20 cellular contexts compared by ENCODE assay signal in the genomic region with DNA sequence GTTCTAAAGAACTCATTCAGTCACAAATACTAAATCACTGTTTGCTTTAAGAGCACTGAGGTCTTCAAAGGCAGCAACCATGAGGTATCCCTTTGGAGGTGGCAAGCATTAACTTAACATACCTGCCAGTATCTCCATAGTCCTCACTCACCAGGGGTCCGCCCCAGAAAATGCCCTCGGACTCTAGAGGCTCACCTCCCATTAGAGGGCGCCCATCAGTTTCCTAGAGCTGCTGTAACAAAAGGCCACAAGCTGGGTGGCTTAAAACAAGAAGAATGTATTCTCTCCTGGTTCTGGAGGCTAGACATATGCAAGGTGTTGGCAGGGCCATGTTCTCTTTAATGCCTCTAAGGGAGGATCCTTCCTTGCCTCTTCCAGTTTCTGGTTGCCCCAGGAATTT. TPM values are rescaled to one million over a fixed set of nuclear protein-coding genes. Genes with fewer than 3 reads are reported as not detected.
DNase-seq lines count a peak whose midpoint lies in the region; TF ChIP-seq lines count a peak whose summit lies in the region.
"Had no signal": no experiment of that assay in that cellular context is flagged by ENCODE, and none has a peak within 500 bp of the region (broad histone marks: within the 10 kb centered on the region; RNA-seq: fewer than 3 reads in every experiment).

No MANE protein-coding gene starts in this region.

- H2BK12ac ChIP-seq in H9 (ENCODE audit: insufficient read length, low read depth, low read length): no peak overlapping the region

- no peak overlapping the region for H2BK20ac ChIP-seq in H9 (ENCODE audit: low read depth, low read length, poor library complexity, severe bottlenecking)

- H3K27ac ChIP-seq in H9 (ENCODE audit: insufficient read length, low read depth, low read length) (no peak overlapping the region), OCI-LY3 (ENCODE audit: low read length) (no peak overlapping the region), endodermal cell (ENCODE audit: low read depth, low read length) (no peak overlapping the region)
- H3K27ac ChIP-seq: GM23248, SJCRH30 had no signal

- H2BK5ac ChIP-seq in H9 (ENCODE audit: insufficient read length, low read length): no peak overlapping the region

- peaks cover 93% of the 10 kb centered on the region for H3K27me3 Mint-ChIP-seq in H9 (ENCODE audit: low read depth)
- H3K27me3 Mint-ChIP-seq in endodermal cell (ENCODE audit: insufficient read depth): peaks cover 97% of the 10 kb centered on the region
- H3K27me3 Mint-ChIP-seq: CD4-positive, alpha-beta T cell had no signal

- H3K9me3 Mint-ChIP-seq in H9 (no peaks in the 10 kb centered on the region), endodermal cell (no peaks in the 10 kb centered on the region)
- H3K9me3 Mint-ChIP-seq: CD4-positive, alpha-beta T cell; T-helper 2 cell treated with Interferon-gamma antibody and Interleukin-4, amounts not matched to agents 5 μg/mL and 100 μg/mL, for 36 hours had no signal

- H3K4me1 ChIP-seq in H9 (ENCODE audit: insufficient read depth, low read length): no peaks in the 10 kb centered on the region; the same call in 1 of the 2 replicates
- no peaks in the 10 kb centered on the region for H3K4me1 ChIP-seq in OCI-LY3 (ENCODE audit: low read length)
- no peaks in the 10 kb centered on the region for H3K4me1 ChIP-seq in endodermal cell (ENCODE audit: control insufficient read depth, insufficient read depth, low read length)
- H3K4me1 ChIP-seq: BE2C, SJCRH30 had no signal

- TF ChIP-seq CTCF in H9 (conservative IDR thresholded peaks at IDR 0.05): peak; percentile 32; the same call in 2 of the 3 replicates
- TF ChIP-seq CTCF in OCI-LY3 (IDR thresholded peaks at IDR 0.05; ENCODE audit: low read depth, low read length): peak; percentile 26; the same call in 1 of the 2 replicates
- TF ChIP-seq CTCF in endodermal cell (conservative IDR thresholded peaks at IDR 0.05): no peak

- no CpG with 5 or more reads among the region's 3 CpGs for WGBS in H9 (ENCODE audit: extremely low coverage, insufficient read length, low lambda C conversion rate)
- WGBS in endodermal cell (ENCODE audit: insufficient coverage in 1 of 2, insufficient read length in 1 of 2), 2 experiments: 60 to 68% methylated on average over 3 of the region's 3 CpGs

- no peaks in the 10 kb centered on the region for H3K23me2 ChIP-seq in H9 (ENCODE audit: insufficient read length, low read depth, low read length, poor library complexity, severe bottlenecking)

- no peak overlapping the region for H3K23ac ChIP-seq in H9 (ENCODE audit: insufficient read length, low read depth, low read length)

- no peak overlapping the region for H2BK120ac ChIP-seq in H9 (ENCODE audit: low read depth, low read length, poor library complexity, severe bottlenecking)

- H3K27ac Mint-ChIP-seq in H9 (no peak overlapping the region), endodermal cell (no peak overlapping the region)
- H3K27ac Mint-ChIP-seq: CD4-positive, alpha-beta T cell; T-helper 2 cell treated with Interferon-gamma antibody and Interleukin-4, amounts not matched to agents 5 μg/mL and 100 μg/mL, for 36 hours had no signal

- no peak overlapping the region for H4K5ac ChIP-seq in H9 (ENCODE audit: insufficient read length, low read depth, low read length)

- no peaks in the 10 kb centered on the region for H3K9me3 ChIP-seq in H9 (ENCODE audit: control insufficient read depth, low read depth, low read length)
- no peaks in the 10 kb centered on the region for H3K9me3 ChIP-seq in OCI-LY3 (ENCODE audit: insufficient read depth, low read length)
- H3K9me3 ChIP-seq in endodermal cell (ENCODE audit: control insufficient read depth, low read length): peaks cover 13% of the 10 kb centered on the region
- H3K9me3 ChIP-seq: BE2C, SJCRH30 had no signal

- no peak overlapping the region for H3K56ac ChIP-seq in H9 (ENCODE audit: insufficient read length, low read depth, low read length)

- no peak overlapping the region for H3T11ph ChIP-seq in H9 (ENCODE audit: low read length)

- no peak overlapping the region for H2AK5ac ChIP-seq in H9 (ENCODE audit: insufficient read length, low read length)

- no peak overlapping the region for H3K14ac ChIP-seq in H9 (ENCODE audit: insufficient read depth, low read length)

- H3K4me2 ChIP-seq in H9 (ENCODE audit: insufficient read depth, insufficient read length, low read length): no peak overlapping the region
- no peak overlapping the region for H3K4me2 ChIP-seq in OCI-LY3 (ENCODE audit: low read length)

- no peak overlapping the region for H2BK15ac ChIP-seq in H9 (ENCODE audit: low read depth, low read length)

- no peak overlapping the region for H3K18ac ChIP-seq in H9 (ENCODE audit: insufficient read length, low read depth, low read length)

- DNase-seq in ELF-1 (ENCODE audit: low read depth, low spot score) (peak; percentile 43), H9 (no peak), endodermal cell (peak; percentile 69), HCEC 1CT (no peak), amniotic stem cell (lab: John Stamatoyannopoulos, UW) (no peak), kidney glomerular epithelial cell (lab: John Stamatoyannopoulos, UW) (no peak)
- DNase-seq: BE2C; CD4-positive, alpha-beta T cell; DMS53; GM23248; Karpas-422; NCI-H1930; NCI-H2171 treated with DMSO at 0.1 percent for 48 hours; NCI-H446 treated with DMSO at 0.1 percent for 48 hours; NCI-H774; OCI-M1; SJCRH30; SW 1271 had no signal

- H3K79me2 ChIP-seq in H9 (ENCODE audit: insufficient read depth, low read length) (no peaks in the 10 kb centered on the region), OCI-LY3 (ENCODE audit: low read length) (no peaks in the 10 kb centered on the region)

- no peak overlapping the region for H3K9ac ChIP-seq in H9 (ENCODE audit: extremely low read depth, insufficient read length, low read length)
- H3K9ac ChIP-seq in OCI-LY3 (ENCODE audit: low read length): no peak overlapping the region
- H3K9ac ChIP-seq in endodermal cell (ENCODE audit: extremely low read depth, low read length, poor library complexity, severe bottlenecking): no peak overlapping the region
- H3K9ac ChIP-seq: GM23248 had no signal

- no peak overlapping the region for H4K91ac ChIP-seq in H9 (ENCODE audit: insufficient read length, low read depth, low read length)

- no peak overlapping the region for H4K8ac ChIP-seq in H9 (replicated peaks; ENCODE audit: insufficient read length, low read depth, low read length)

- peaks cover 44% of the 10 kb centered on the region for H3K27me3 ChIP-seq in H9 (ENCODE audit: insufficient read depth, low read length)
- no peaks in the 10 kb centered on the region for H3K27me3 ChIP-seq in OCI-LY3 (ENCODE audit: low read depth, low read length)
- peaks cover 72% of the 10 kb centered on the region for H3K27me3 ChIP-seq in endodermal cell (ENCODE audit: control insufficient read depth, insufficient read depth, low read length, poor library complexity, severe bottlenecking)
- H3K27me3 ChIP-seq: BE2C, SJCRH30 had no signal

- no peaks in the 10 kb centered on the region for H3K79me1 ChIP-seq in H9 (ENCODE audit: insufficient read depth, low read depth, low read length, poor library complexity, severe bottlenecking)

- H3K4me3 ChIP-seq in OCI-LY3 (ENCODE audit: low read length): no peak overlapping the region
- H3K4me3 ChIP-seq in endodermal cell (ENCODE audit: low read length): no peak overlapping the region
- H3K4me3 ChIP-seq: GM23248, SJCRH30 had no signal

- H3K4ac ChIP-seq in H9 (ENCODE audit: low read depth, low read length): no peak overlapping the region

- H3K4me1 Mint-ChIP-seq in H9: peaks cover 24 to 26% of the 10 kb centered on the region in 2 experiments
- peaks cover 18% of the 10 kb centered on the region for H3K4me1 Mint-ChIP-seq in endodermal cell

- H2AFZ ChIP-seq in H9 (ENCODE audit: low read length) (no peak overlapping the region), OCI-LY3 (ENCODE audit: low read depth, low read length) (no peak overlapping the region)
- H2AFZ ChIP-seq: GM23248 had no signal

- no peaks in the 10 kb centered on the region for H4K20me1 ChIP-seq in H9 (ENCODE audit: control insufficient read depth, insufficient read depth, insufficient read length)
- no peaks in the 10 kb centered on the region for H4K20me1 ChIP-seq in OCI-LY3 (ENCODE audit: insufficient read depth, low read length)

- H3K4me3 Mint-ChIP-seq in H9: no peak overlapping the region
- no peak overlapping the region for H3K4me3 Mint-ChIP-seq in endodermal cell
- H3K4me3 Mint-ChIP-seq: CD4-positive, alpha-beta T cell; T-helper 2 cell treated with Interferon-gamma antibody and Interleukin-4, amounts not matched to agents 5 μg/mL and 100 μg/mL, for 36 hours had no signal

- H3K36me3 ChIP-seq in OCI-LY3 (replicated peaks; ENCODE audit: low read depth, low read length): no peaks in the 10 kb centered on the region
- no peaks in the 10 kb centered on the region for H3K36me3 ChIP-seq in endodermal cell (ENCODE audit: control insufficient read depth, insufficient read depth, low read length)
- H3K36me3 ChIP-seq: BE2C, SJCRH30 had no signal

- H3K36me3 Mint-ChIP-seq in H9 (ENCODE audit: insufficient read depth in 1 of 3, low read depth in 3 of 3) (no peaks in the 10 kb centered on the region), endodermal cell (ENCODE audit: low read depth) (no peaks in the 10 kb centered on the region)

RNA-seq across cellular contexts. Expression of a gene that starts 12.0 kb away (rescaled TPM):
- 20.5 and 20.8 TPM in 2 replicates for total RNA-seq in H9 (2021)
- total RNA-seq in endodermal cell: 10 to 100 TPM; 21.5 to 28.7 TPM
- polyA plus RNA-seq in endodermal cell (2013, experiment 1 of 2): 20.6 TPM
- 19.1 TPM for polyA plus RNA-seq in endodermal cell (2013, experiment 2 of 2)

Comparison
In these comparisons a context has a peak if more than half of its experiments do, and no peak if none do; other contexts are left out.
1. DNase-seq: peak in ELF-1 (single experiment) and endodermal cell (single experiment); none in H9 (single experiment), HCEC 1CT (single experiment), amniotic stem cell (single experiment) and kidney glomerular epithelial cell (single experiment).